ENCODE assay signal across 9 cellular contexts in genomic region chr2:39737661-39738060, GRCh38. TPM values are rescaled to one million over a fixed set of nuclear protein-coding genes. Genes with fewer than 3 reads are reported as not detected.
DNase-seq lines count a peak whose midpoint lies in the region; ATAC-seq and TF ChIP-seq lines count a peak whose summit lies in the region.
"Had no signal": no experiment of that assay in that cellular context is flagged by ENCODE, and none has a peak within 500 bp of the region (broad histone marks: within the 10 kb centered on the region; RNA-seq: fewer than 3 reads in every experiment).

No MANE protein-coding gene starts in this region.

- ATAC-seq in left cardiac atrium: peak; percentile 62 to 83
- peak; percentile 75 for ATAC-seq in upper lobe of right lung
- ATAC-seq in GM18505 (IDR thresholded peaks at IDR 0.05; ENCODE audit: unreplicated experiment): no peak
- no peak for ATAC-seq in CD4-positive, alpha-beta T cell (ENCODE audit: poor library complexity)

- H3K9me3 ChIP-seq in left ventricle myocardium inferior (replicated peaks): no peaks in the 10 kb centered on the region
- H3K9me3 ChIP-seq in upper lobe of right lung: no peaks in the 10 kb centered on the region
- H3K9me3 ChIP-seq in CD4-positive, alpha-beta T cell (ENCODE audit: control insufficient read depth, low read length): no peaks in the 10 kb centered on the region

- no peaks in the 10 kb centered on the region for H3K9me3 Mint-ChIP-seq in CD4-positive, alpha-beta T cell
- H3K9me3 Mint-ChIP-seq: activated naive CD8-positive, alpha-beta T cell treated with anti-CD3 and anti-CD28 coated beads for 36 hours had no signal

- POLR2A ChIA-PET in CD4-positive, alpha-beta T cell (lab: Charles Lee): no interaction called here

- intact Hi-C loops in left cardiac atrium (cut with DNase I) (no loop called here), left ventricle myocardium inferior (cut with micrococcal nuclease) (no loop called here), upper lobe of right lung (cut with DNase I) (no loop called here)
- intact Hi-C loops in CD4-positive, alpha-beta T cell (cut with DNase I, micrococcal nuclease): no loop called here

- CTCF ChIA-PET in CD4-positive, alpha-beta T cell (lab: Charles Lee): no interaction called here

- no peak overlapping the region for H3K4me3 ChIP-seq in left ventricle myocardium inferior
- H3K4me3 ChIP-seq in astrocyte of the spinal cord (ENCODE audit: low read depth, low read length): peak overlapping the region; percentile 1
- H3K4me3 ChIP-seq in upper lobe of right lung: no peak overlapping the region

- H3K36me3 ChIP-seq in left ventricle myocardium inferior: peaks cover 79% of the 10 kb centered on the region
- H3K36me3 ChIP-seq in upper lobe of right lung: peaks cover 48% of the 10 kb centered on the region

- H3K27ac ChIP-seq in left ventricle myocardium inferior (replicated peaks) (no peak overlapping the region), upper lobe of right lung (no peak overlapping the region)
- no peak overlapping the region for H3K27ac ChIP-seq in CD4-positive, alpha-beta T cell (ENCODE audit: low read depth, low read length)

- DNase-seq in left cardiac atrium: peak; percentile 30
- no peak for DNase-seq in left ventricle myocardium inferior
- peak; percentile 88 for DNase-seq in astrocyte of the spinal cord (ENCODE audit: low read depth, low spot score)
- peak; percentile 56 for DNase-seq in iPS-NIHi7 (ENCODE audit: extremely low spot score)
- DNase-seq in upper lobe of right lung: no peak
- no peak for DNase-seq in erythroblast (lab: John Stamatoyannopoulos, UW)
- DNase-seq in CD4-positive, alpha-beta T cell: no peak
- DNase-seq: activated naive CD8-positive, alpha-beta T cell treated with anti-CD3 and anti-CD28 coated beads for 36 hours had no signal

- in situ Hi-C loops in astrocyte of the spinal cord (cut with HindIII; ENCODE audit: low sequenced_read_pairs): no loop called here

- H3K27me3 ChIP-seq in left ventricle myocardium inferior (ENCODE audit: low read depth): no peaks in the 10 kb centered on the region
- H3K27me3 ChIP-seq in upper lobe of right lung: no peaks in the 10 kb centered on the region
- no peaks in the 10 kb centered on the region for H3K27me3 ChIP-seq in CD4-positive, alpha-beta T cell (ENCODE audit: control insufficient read depth, insufficient read depth, low read length)

- H3K4me1 ChIP-seq in left ventricle myocardium inferior: peaks cover 2% of the 10 kb centered on the region
- H3K4me1 ChIP-seq in upper lobe of right lung: peaks cover 10% of the 10 kb centered on the region

- peaks cover 93% of the 10 kb centered on the region for H3K36me3 Mint-ChIP-seq in CD4-positive, alpha-beta T cell (ENCODE audit: low read depth)

- H3K27ac Mint-ChIP-seq in CD4-positive, alpha-beta T cell: no peak overlapping the region
- H3K27ac Mint-ChIP-seq: activated naive CD8-positive, alpha-beta T cell treated with anti-CD3 and anti-CD28 coated beads for 36 hours had no signal

- H3K4me1 Mint-ChIP-seq in CD4-positive, alpha-beta T cell (ENCODE audit: low read depth): peaks cover 5% of the 10 kb centered on the region

- no peaks in the 10 kb centered on the region for H3K27me3 Mint-ChIP-seq in CD4-positive, alpha-beta T cell
- H3K27me3 Mint-ChIP-seq: activated naive CD8-positive, alpha-beta T cell treated with anti-CD3 and anti-CD28 coated beads for 36 hours had no signal

- no peak for TF ChIP-seq POLR2A in GM18505 (IDR thresholded peaks at IDR 0.05; ENCODE audit: borderline replicate concordance, extremely low read depth, insufficient read depth, insufficient read length)
- TF ChIP-seq POLR2A in erythroblast (IDR thresholded peaks at IDR 0.05; ENCODE audit: low read length): no peak

- TF ChIP-seq CTCF in left ventricle myocardium inferior (IDR thresholded peaks at IDR 0.05; ENCODE audit: borderline replicate concordance) (no peak), astrocyte of the spinal cord (IDR thresholded peaks at IDR 0.05; ENCODE audit: low read depth, low read length) (no peak), upper lobe of right lung (IDR thresholded peaks at IDR 0.05) (no peak)
- no peak for TF ChIP-seq CTCF in CD4-positive, alpha-beta T cell (IDR thresholded peaks at IDR 0.05)

- no peak overlapping the region for H3K4me3 Mint-ChIP-seq in CD4-positive, alpha-beta T cell
- H3K4me3 Mint-ChIP-seq: activated naive CD8-positive, alpha-beta T cell treated with anti-CD3 and anti-CD28 coated beads for 36 hours had no signal

RNA-seq across cellular contexts. Expression of gene THUMPD2, which starts 41.4 kb away (rescaled TPM):
- 1 to 10 TPM; 8.5 to 8.7 TPM for total RNA-seq in left cardiac atrium
- total RNA-seq in left ventricle myocardium inferior: 5.9 TPM
- total RNA-seq in upper lobe of right lung: 10.7 TPM
- 10 to 100 TPM; 13.7 to 15.5 TPM for total RNA-seq in CD4-positive, alpha-beta T cell

Comparison
In these comparisons a context has a peak if more than half of its experiments do, and no peak if none do; other contexts are left out.
1. DNase-seq: peak in left cardiac atrium (single experiment), astrocyte of the spinal cord (single experiment) and iPS-NIHi7 (single experiment); none in left ventricle myocardium inferior (single experiment), upper lobe of right lung (single experiment), erythroblast (0 of 2) and CD4-positive, alpha-beta T cell (0 of 10).
2. ATAC-seq: peak in left cardiac atrium (2 of 2) and upper lobe of right lung (single experiment); none in GM18505 (single experiment) and CD4-positive, alpha-beta T cell (single experiment).